ENCODE assay signal across 1 cellular context in the genomic region with DNA sequence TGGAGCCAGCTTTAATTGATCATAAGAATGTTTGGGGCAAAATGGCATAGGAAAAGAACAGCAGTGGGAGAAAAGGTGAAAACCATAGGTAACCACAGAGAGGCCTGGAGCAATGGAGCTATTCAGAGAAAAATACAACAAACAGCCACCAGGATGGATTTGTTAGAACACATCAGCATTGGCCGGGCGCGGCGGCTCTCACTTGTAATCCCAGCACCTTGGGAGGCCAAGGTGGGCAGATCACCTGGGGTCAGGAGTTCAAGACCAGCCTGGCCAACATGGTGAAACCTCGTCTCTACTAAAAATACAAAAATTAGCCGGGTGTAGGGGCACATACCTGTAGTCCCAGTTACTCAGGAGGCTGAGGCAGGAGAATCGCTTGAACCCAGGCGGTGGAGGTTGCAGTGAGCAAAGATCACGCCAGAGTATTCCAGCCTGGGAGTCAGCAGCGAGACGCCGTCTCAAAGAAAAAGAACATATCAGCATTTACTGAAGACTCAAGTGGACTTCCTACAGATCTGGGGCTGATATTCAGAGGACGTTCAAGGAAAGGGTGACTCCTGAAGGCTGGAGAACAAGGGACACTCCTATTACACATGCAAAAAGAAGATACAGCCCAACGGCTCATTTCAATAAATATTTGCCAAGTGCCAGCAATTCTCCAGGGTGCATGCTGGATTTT.
TF ChIP-seq lines count a peak whose summit lies in the region.

No MANE protein-coding gene starts in this region.

TF ChIP-seq in WTC11, 78 proteins besides CTCF, POLR2A, EP300 and RAD21 (continued from another document):
- TF ChIP-seq, protein P1, sequence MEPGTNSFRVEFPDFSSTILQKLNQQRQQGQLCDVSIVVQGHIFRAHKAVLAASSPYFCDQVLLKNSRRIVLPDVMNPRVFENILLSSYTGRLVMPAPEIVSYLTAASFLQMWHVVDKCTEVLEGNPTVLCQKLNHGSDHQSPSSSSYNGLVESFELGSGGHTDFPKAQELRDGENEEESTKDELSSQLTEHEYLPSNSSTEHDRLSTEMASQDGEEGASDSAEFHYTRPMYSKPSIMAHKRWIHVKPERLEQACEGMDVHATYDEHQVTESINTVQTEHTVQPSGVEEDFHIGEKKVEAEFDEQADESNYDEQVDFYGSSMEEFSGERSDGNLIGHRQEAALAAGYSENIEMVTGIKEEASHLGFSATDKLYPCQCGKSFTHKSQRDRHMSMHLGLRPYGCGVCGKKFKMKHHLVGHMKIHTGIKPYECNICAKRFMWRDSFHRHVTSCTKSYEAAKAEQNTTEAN (CRISPR knock-in tag; IDR thresholded peaks at IDR 0.05) = no peak
- TF ChIP-seq NR1H2 (CRISPR knock-in tag; IDR thresholded peaks at IDR 0.05) (no peak), ZNF416 (CRISPR knock-in tag; IDR thresholded peaks at IDR 0.05) (no peak)
